In genomic region chr6:79030511-79030910, GRCh38 we compare ENCODE assay signal across 19 cellular contexts.
"Had no signal": no experiment of that assay in that cellular context is flagged by ENCODE, and none has a peak within 500 bp of the region (broad histone marks: within the 10 kb centered on the region; RNA-seq: fewer than 3 reads in every experiment).

No MANE protein-coding gene starts in this region.

- H3K36me3 ChIP-seq: breast epithelium, upper lobe of right lung had no signal

- DNase-seq: activated CD4-positive, alpha-beta T cell treated with anti-CD3 and anti-CD28 coated beads, Interleukin-2, amount 10 ng/mL, durations not matched to agents 24 days and 14 days; activated CD8-positive, alpha-beta memory T cell treated with anti-CD3 and anti-CD28 coated beads, Interleukin-2, amount 50 U/mL, for 4 hours; activated gamma-delta T cell; activated T-cell treated with anti-CD3 and anti-CD28 coated beads, Interleukin-2, amount 50 U/mL, for 48 hours; erythroblast; foreskin melanocyte; heart right ventricle; immature natural killer cell; natural killer cell; retina; spleen; stimulated activated naive B cell treated with anti-CD40 and anti-IgM and Interleukin-4, amounts not matched to agents 10 μg/mL and 1 μg/mL and 100 μg/mL, for 72 hours; T-cell; T1000; upper lobe of right lung had no signal

- H3K9me3 ChIP-seq: breast epithelium, heart right ventricle, spleen, thoracic aorta, upper lobe of right lung had no signal

- H3K27me3 ChIP-seq: breast epithelium, heart right ventricle, spleen, upper lobe of right lung had no signal

- H3K4me3 Mint-ChIP-seq: activated CD4-positive, alpha-beta T cell treated with anti-CD3 and anti-CD28 coated beads, Interleukin-2, amount 10 ng/mL, durations not matched to agents 24 days and 14 days; activated naive CD4-positive, alpha-beta T cell treated with anti-CD3 and anti-CD28 coated beads, Interleukin-2, amount 50 U/mL, for 24 hours; immature natural killer cell; natural killer cell; stimulated activated naive B cell treated with anti-CD40 and anti-IgM and Interleukin-4, amounts not matched to agents 10 μg/mL and 1 μg/mL and 100 μg/mL, for 72 hours; T-cell had no signal

- H3K4me3 ChIP-seq: breast epithelium, coronary artery, heart right ventricle, spleen, thoracic aorta, upper lobe of right lung had no signal

- H3K27ac Mint-ChIP-seq: activated CD4-positive, alpha-beta T cell treated with anti-CD3 and anti-CD28 coated beads, Interleukin-2, amount 10 ng/mL, durations not matched to agents 24 days and 14 days; natural killer cell; stimulated activated naive B cell treated with anti-CD40 and anti-IgM and Interleukin-4, amounts not matched to agents 10 μg/mL and 1 μg/mL and 100 μg/mL, for 72 hours had no signal

- H3K9me3 Mint-ChIP-seq: activated naive CD4-positive, alpha-beta T cell treated with anti-CD3 and anti-CD28 coated beads, Interleukin-2, amount 50 U/mL, for 24 hours; immature natural killer cell; natural killer cell; T-cell had no signal

- H3K36me3 Mint-ChIP-seq: natural killer cell had no signal

- H3K27me3 Mint-ChIP-seq: activated CD4-positive, alpha-beta T cell treated with anti-CD3 and anti-CD28 coated beads, Interleukin-2, amount 10 ng/mL, durations not matched to agents 24 days and 14 days; activated naive CD4-positive, alpha-beta T cell treated with anti-CD3 and anti-CD28 coated beads, Interleukin-2, amount 50 U/mL, for 24 hours; stimulated activated naive B cell treated with anti-CD40 and anti-IgM and Interleukin-4, amounts not matched to agents 10 μg/mL and 1 μg/mL and 100 μg/mL, for 72 hours; T-cell had no signal

- H3K27ac ChIP-seq: breast epithelium, coronary artery, heart right ventricle, spleen, thoracic aorta, upper lobe of right lung had no signal

- ATAC-seq: heart right ventricle; stimulated activated naive B cell treated with anti-CD40 and anti-IgM and Interleukin-4, amounts not matched to agents 10 μg/mL and 1 μg/mL and 100 μg/mL, for 72 hours; T-cell; upper lobe of right lung had no signal

- H3K4me1 ChIP-seq: breast epithelium had no signal
